Comparison of ENCODE assay signal across 13 cellular contexts in genomic region chr16:70681382-70682238, GRCh38. TPM values are rescaled to one million over a fixed set of nuclear protein-coding genes. Genes with fewer than 3 reads are reported as not detected.
DNase-seq lines count a peak whose midpoint lies in the region; ATAC-seq and TF ChIP-seq lines count a peak whose summit lies in the region.
"Had no signal": no experiment of that assay in that cellular context is flagged by ENCODE, and none has a peak within 500 bp of the region (broad histone marks: within the 10 kb centered on the region; RNA-seq: fewer than 3 reads in every experiment).

No MANE protein-coding gene starts in this region.

- ATAC-seq in HG03457 (IDR thresholded peaks at IDR 0.05; ENCODE audit: unreplicated experiment) (no peak), GM19324 (IDR thresholded peaks at IDR 0.05; ENCODE audit: low FRiP score, unreplicated experiment) (no peak), HG03108 (IDR thresholded peaks at IDR 0.05; ENCODE audit: unreplicated experiment) (no peak)

- intact Hi-C loops in dorsolateral prefrontal cortex (cut with DNase I) = loop anchor here (2.0 to 5.0 kb wide), 4 partner anchors 43 to 89 kb away; no protein-coding TSS in a partner anchor

- peak overlapping the region; percentile 68 to 92 for H3K9ac ChIP-seq in liver (ENCODE audit: low read depth in 1 of 2, low read length in 2 of 2)

- peaks cover 4 to 30% (median 22%) of the 10 kb centered on the region in 4 donors for H3K36me3 ChIP-seq in liver (ENCODE audit: control insufficient read depth in 4 of 4, insufficient read depth in 3 of 4, low read depth in 1 of 4, low read length in 3 of 4)

- H3K27ac Mint-ChIP-seq in HFFc6 = no peak overlapping the region
- H3K27ac Mint-ChIP-seq: activated naive CD8-positive, alpha-beta T cell; stimulated activated naive CD8-positive, alpha-beta T cell treated with anti-CD3 and anti-CD28 coated beads, Interleukin-15, Interleukin-2, amounts not matched to agents 100 ng/mL and 50 ng/mL, for 24 hours had no signal

- no peaks in the 10 kb centered on the region for H3K36me3 Mint-ChIP-seq in HFFc6 (ENCODE audit: low read depth)
- H3K36me3 Mint-ChIP-seq: activated naive CD8-positive, alpha-beta T cell had no signal

- H3K27ac ChIP-seq in dorsolateral prefrontal cortex (peak overlapping the region; percentile 78 to 98 (median 94)), liver (ENCODE audit: low read depth in 1 of 2, low read length in 2 of 2) (peak overlapping the region; percentile 94 to 95), skin epidermis (peak overlapping the region in 15 of 21 experiments; percentile 3 to 94 (median 66))

- 32% methylated on average over 13 of the region's 13 CpGs for WGBS in liver

- peak in 1 of 2 donors; percentile 21 for TF ChIP-seq RAD21 in liver (IDR thresholded peaks at IDR 0.05)

- H3K27me3 ChIP-seq in dorsolateral prefrontal cortex (no peaks in the 10 kb centered on the region), liver (ENCODE audit: control insufficient read depth in 4 of 4, insufficient read depth in 4 of 4, low read length in 3 of 4) (no peaks in the 10 kb centered on the region)

- peaks cover 17% of the 10 kb centered on the region for H3K4me1 Mint-ChIP-seq in HFFc6 (ENCODE audit: low read depth)

- H3K27me3 Mint-ChIP-seq in HFFc6 (ENCODE audit: insufficient read depth) = peaks cover 5% of the 10 kb centered on the region; the same call in 1 of the 2 replicates
- H3K27me3 Mint-ChIP-seq: activated naive CD8-positive, alpha-beta T cell had no signal

- H3K9me3 Mint-ChIP-seq in HFFc6 = no peaks in the 10 kb centered on the region
- H3K9me3 Mint-ChIP-seq: IgD-negative memory B cell; stimulated activated naive CD8-positive, alpha-beta T cell treated with anti-CD3 and anti-CD28 coated beads, Interleukin-15, Interleukin-2, amounts not matched to agents 100 ng/mL and 50 ng/mL, for 24 hours had no signal

- no peak overlapping the region for H3K4me3 Mint-ChIP-seq in HFFc6
- H3K4me3 Mint-ChIP-seq: activated naive CD8-positive, alpha-beta T cell; IgD-negative memory B cell; stimulated activated naive CD8-positive, alpha-beta T cell treated with anti-CD3 and anti-CD28 coated beads, Interleukin-15, Interleukin-2, amounts not matched to agents 100 ng/mL and 50 ng/mL, for 24 hours had no signal

- DNase-seq in HFFc6 = no peak
- peak in 9 of 10 donors; percentile 69 to 89 (median 84) for DNase-seq in dorsolateral prefrontal cortex
- no peak for DNase-seq in activated CD4-positive, alpha-beta T cell treated with anti-CD3 and anti-CD28 coated beads for 48 hours
- DNase-seq: DMS 273 treated with DMSO at 0.1 percent for 48 hours had no signal

- H3K4me1 ChIP-seq in liver (ENCODE audit: control insufficient read depth in 4 of 4, insufficient read depth in 4 of 4, low read length in 3 of 4) = peaks cover 16 to 48% (median 33%) of the 10 kb centered on the region in 4 donors

- TF ChIP-seq CTCF in HFFc6 (IDR thresholded peaks at IDR 0.05) = 0 out of 2 replicates have a peak, but pooled peaks have one; percentile 12
- peak in 14 of 56 donors; percentile 7 to 37 (median 14) for TF ChIP-seq CTCF in dorsolateral prefrontal cortex (IDR thresholded peaks at IDR 0.05 in 54 of 56, conservative IDR thresholded peaks at IDR 0.05 in 2 of 56; ENCODE audit: low read depth in 1 of 56, partially characterized antibody in 56 of 56)
- no peak for TF ChIP-seq CTCF in liver (IDR thresholded peaks at IDR 0.05; ENCODE audit: low read depth, low read length, missing input control)

- H3K9me3 ChIP-seq in liver (ENCODE audit: control insufficient read depth in 4 of 4, low read length in 3 of 4) = no peaks in the 10 kb centered on the region

- H3K4me3 ChIP-seq in dorsolateral prefrontal cortex = peak overlapping the region in 56 of 59 donors; percentile 7 to 89 (median 79)
- H3K4me3 ChIP-seq in liver (ENCODE audit: low read depth in 1 of 3, low read length in 3 of 3) = peak overlapping the region; percentile 8 to 90 (median 27)
- H3K4me3 ChIP-seq in skin epidermis = no peak overlapping the region

TF ChIP-seq in liver, 16 proteins besides CTCF, POLR2A, EP300 and RAD21:
- TF ChIP-seq GABPA (IDR thresholded peaks at IDR 0.05 in 1 of 2, conservative IDR thresholded peaks at IDR 0.05 in 1 of 2) (no peak), HNF4A (conservative IDR thresholded peaks at IDR 0.05) (peak in 1 of 2 donors; percentile 43)

RNA-seq across cellular contexts. Expression of gene MTSS2, which starts 4.2 kb away (rescaled TPM):
- 10 to 100 TPM; 82.0 to 96.1 (median 86.5) TPM for total RNA-seq in HFFc6 (2021; fragmentation: NEBNext Ultra II Directional; extraction: Animal tissue kit (Norgen Biotek cat#: 25700))
- 100 to 1,000 TPM; 135 to 968 (median 301) TPM for total RNA-seq in dorsolateral prefrontal cortex
- 10 to 100 TPM; 26.7 to 45.1 TPM for total RNA-seq in liver
- polyA plus RNA-seq in liver = 10 to 100 TPM in 1 of 2 donors, 1 to 10 TPM in 1; 3.8 to 95.7 TPM

RNA-seq across cellular contexts. Expression of gene IL34, which starts 35.3 kb away (rescaled TPM):
- under 1 TPM in 2 of 6 experiments, not detected in 4; 0.09 TPM for total RNA-seq in HFFc6 (2021; fragmentation: NEBNext Ultra II Directional; extraction: Animal tissue kit (Norgen Biotek cat#: 25700))
- total RNA-seq in dorsolateral prefrontal cortex (10 to 100 TPM in 117 of 120 experiments, 1 to 10 TPM in 3; 5.0 to 52.7 (median 20.4) TPM), liver (under 1 TPM; 0.25 to 0.93 TPM)
- under 1 TPM; 0.40 to 0.43 TPM for polyA plus RNA-seq in liver
- total RNA-seq: NCI-H460 had no signal
- polyA plus RNA-seq: IgD-negative memory B cell had no signal

Comparison
In these comparisons a context has a peak if more than half of its experiments do, and no peak if none do; other contexts are left out.
1. DNase-seq: peak in dorsolateral prefrontal cortex (9 of 10); none in HFFc6 (single experiment) and activated CD4-positive, alpha-beta T cell treated with anti-CD3 and anti-CD28 coated beads for 48 hours (single experiment).
2. H3K4me3 ChIP-seq: peak in dorsolateral prefrontal cortex (56 of 59) and liver (3 of 3); none in skin epidermis (0 of 7).
3. Peak in every context shown above with its lines, with median percentiles within 50 percentile points of each other: H3K27ac ChIP-seq.